ENCODE assay signal across 8 cellular contexts in the genomic region with DNA sequence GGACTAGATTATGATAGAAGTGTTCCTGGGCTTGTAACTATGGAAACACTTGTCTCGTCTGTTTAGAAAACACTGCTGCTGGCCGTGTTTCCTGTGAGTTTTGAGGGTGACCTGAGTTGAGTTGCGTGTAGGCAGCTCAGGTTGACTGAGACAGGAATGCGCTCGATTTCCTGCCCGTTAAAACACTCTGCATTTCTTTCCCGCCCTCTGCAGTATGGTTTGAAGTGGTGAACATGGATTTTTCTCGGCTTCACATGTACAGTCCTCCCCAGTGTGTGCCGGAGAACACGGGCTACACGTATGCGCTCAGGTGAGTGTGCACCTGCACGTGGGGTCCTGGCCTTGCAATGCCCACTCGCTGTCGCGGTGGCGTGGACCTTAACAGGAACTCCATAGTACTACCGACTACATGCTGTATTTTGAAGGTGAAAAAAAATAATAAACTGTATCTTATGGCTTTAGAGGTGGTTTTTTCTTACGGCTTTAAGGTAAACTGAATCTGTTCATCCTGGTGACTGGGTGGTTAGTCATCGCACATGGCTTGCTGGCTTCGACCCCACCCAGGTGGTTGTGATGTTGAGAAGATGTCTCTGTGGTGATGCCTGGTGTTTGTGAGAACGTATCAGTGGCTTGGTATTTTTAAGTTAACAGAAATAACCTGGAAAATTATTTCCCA. TPM values are rescaled to one million over a fixed set of nuclear protein-coding genes. Genes with fewer than 3 reads are reported as not detected.
A peak's percentile ranks its signal among the peaks of the same experiment; 100 is the strongest.
DNase-seq lines count a peak whose midpoint lies in the region; ATAC-seq and TF ChIP-seq lines count a peak whose summit lies in the region.

A gene with protein sequence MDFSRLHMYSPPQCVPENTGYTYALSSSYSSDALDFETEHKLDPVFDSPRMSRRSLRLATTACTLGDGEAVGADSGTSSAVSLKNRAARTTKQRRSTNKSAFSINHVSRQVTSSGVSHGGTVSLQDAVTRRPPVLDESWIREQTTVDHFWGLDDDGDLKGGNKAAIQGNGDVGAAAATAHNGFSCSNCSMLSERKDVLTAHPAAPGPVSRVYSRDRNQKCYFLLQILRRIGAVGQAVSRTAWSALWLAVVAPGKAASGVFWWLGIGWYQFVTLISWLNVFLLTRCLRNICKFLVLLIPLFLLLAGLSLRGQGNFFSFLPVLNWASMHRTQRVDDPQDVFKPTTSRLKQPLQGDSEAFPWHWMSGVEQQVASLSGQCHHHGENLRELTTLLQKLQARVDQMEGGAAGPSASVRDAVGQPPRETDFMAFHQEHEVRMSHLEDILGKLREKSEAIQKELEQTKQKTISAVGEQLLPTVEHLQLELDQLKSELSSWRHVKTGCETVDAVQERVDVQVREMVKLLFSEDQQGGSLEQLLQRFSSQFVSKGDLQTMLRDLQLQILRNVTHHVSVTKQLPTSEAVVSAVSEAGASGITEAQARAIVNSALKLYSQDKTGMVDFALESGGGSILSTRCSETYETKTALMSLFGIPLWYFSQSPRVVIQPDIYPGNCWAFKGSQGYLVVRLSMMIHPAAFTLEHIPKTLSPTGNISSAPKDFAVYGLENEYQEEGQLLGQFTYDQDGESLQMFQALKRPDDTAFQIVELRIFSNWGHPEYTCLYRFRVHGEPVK (plus strand): TSS at position 185 of the 676 bp plus-strand sequence. CDS start 49 bp downstream, at position 234.

- no peaks in the 10 kb centered on the region for H3K9me3 Mint-ChIP-seq in activated naive CD8-positive, alpha-beta T cell treated with anti-CD3 and anti-CD28 coated beads, Interleukin-2, amount 50 U/mL, for 24 hours

- H3K27me3 ChIP-seq in RWPE2 (ENCODE audit: insufficient read depth, poor library complexity, severe bottlenecking) (no peaks in the 10 kb centered on the region), right cardiac atrium (ENCODE audit: control insufficient read depth, insufficient read depth) (no peaks in the 10 kb centered on the region), spleen (replicated peaks in 1 of 7) (no peaks in the 10 kb centered on the region)

- H3K36me3 ChIP-seq in RWPE2 (ENCODE audit: low read depth), result peaks cover 31% of the 10 kb centered on the region
- peaks cover 0 to 27% (median 3%) of the 10 kb centered on the region in 6 donors for H3K36me3 ChIP-seq in spleen

- H3K27me3 Mint-ChIP-seq in activated naive CD8-positive, alpha-beta T cell treated with anti-CD3 and anti-CD28 coated beads, Interleukin-2, amount 50 U/mL, for 24 hours, result no peaks in the 10 kb centered on the region

- WGBS in right cardiac atrium, result 61% methylated on average over 22 of the region's 22 CpGs
- 46 to 73% (median 53%) methylated on average over 20 to 22 of the region's 22 CpGs for WGBS in spleen, 5 donors

- intact Hi-C loops in right cardiac atrium (cut with DNase I), result no loop called here
- intact Hi-C loops in spleen (cut with DNase I; ENCODE audit: low total_unique reads), result loop anchor here (10.0 kb wide), 1 partner anchor 48 kb away; no protein-coding TSS in a partner anchor

- H3K4me1 Mint-ChIP-seq in activated naive CD8-positive, alpha-beta T cell treated with anti-CD3 and anti-CD28 coated beads, Interleukin-2, amount 50 U/mL, for 24 hours, result peaks cover 60% of the 10 kb centered on the region

- ATAC-seq in HG02571 (IDR thresholded peaks at IDR 0.05; ENCODE audit: unreplicated experiment) (peak; percentile 38), RWPE2 (ENCODE audit: low read depth) (peak; percentile 71), right cardiac atrium (peak; percentile 3 to 51)
- peak; percentile 87 for ATAC-seq in activated naive CD8-positive, alpha-beta T cell treated with anti-CD3 and anti-CD28 coated beads, Interleukin-2, amount 50 U/mL, for 24 hours

- peak within 1 kb of the TSS; percentile 98 for H3K27ac Mint-ChIP-seq in activated naive CD8-positive, alpha-beta T cell treated with anti-CD3 and anti-CD28 coated beads, Interleukin-2, amount 50 U/mL, for 24 hours

- no peak for TF ChIP-seq POLR2A in spleen (IDR thresholded peaks at IDR 0.05)

- peak within 1 kb of the TSS; percentile 75 for H3K4me3 Mint-ChIP-seq in activated naive CD8-positive, alpha-beta T cell treated with anti-CD3 and anti-CD28 coated beads, Interleukin-2, amount 50 U/mL, for 24 hours

- TF ChIP-seq CTCF in RWPE2 (IDR thresholded peaks at IDR 0.05; ENCODE audit: poor library complexity, severe bottlenecking) (no peak), spleen (IDR thresholded peaks at IDR 0.05 in 8 of 11, conservative IDR thresholded peaks at IDR 0.05 in 3 of 11) (no peak)

- DNase-seq in EH (ENCODE audit: low read depth) (peak; percentile 77), RWPE2 (ENCODE audit: low spot score) (peak; percentile 94), right cardiac atrium (no peak), spleen (peak; percentile 68), MV-4-11 (lab: John Stamatoyannopoulos, UW) (no peak), inferior parietal cortex (ENCODE audit: extremely low spot score) (no peak)
- peak; percentile 63 for DNase-seq in activated naive CD8-positive, alpha-beta T cell treated with anti-CD3 and anti-CD28 coated beads, Interleukin-2, amount 50 U/mL, for 24 hours

- peak within 1 kb of the TSS; percentile 98 for H3K27ac ChIP-seq in RWPE2 (ENCODE audit: poor library complexity, severe bottlenecking)
- H3K27ac ChIP-seq in right cardiac atrium (ENCODE audit: low read length), result peak within 1 kb of the TSS; percentile 73
- H3K27ac ChIP-seq in spleen, result peak within 1 kb of the TSS; percentile 23 to 82 (median 74)

- H3K4me3 ChIP-seq in RWPE2 (ENCODE audit: severe bottlenecking) (peak within 1 kb of the TSS; percentile 9), right cardiac atrium (ENCODE audit: low read length) (peak within 1 kb of the TSS; percentile 1), spleen (peak within 1 kb of the TSS in 2 of 8 donors; percentile 4 to 35)

- H3K9me3 ChIP-seq in RWPE2 (ENCODE audit: severe bottlenecking) (no peaks in the 10 kb centered on the region), right cardiac atrium (ENCODE audit: control insufficient read depth, low read length) (no peaks in the 10 kb centered on the region), spleen (no peaks in the 10 kb centered on the region)

- peaks cover 12% of the 10 kb centered on the region for H3K36me3 Mint-ChIP-seq in activated naive CD8-positive, alpha-beta T cell treated with anti-CD3 and anti-CD28 coated beads, Interleukin-2, amount 50 U/mL, for 24 hours (ENCODE audit: low read depth)

- H3K4me1 ChIP-seq in RWPE2 (ENCODE audit: insufficient read depth, poor library complexity, severe bottlenecking) (peaks cover 59% of the 10 kb centered on the region), right cardiac atrium (ENCODE audit: control insufficient read depth, insufficient read depth, low read length) (peaks cover 23% of the 10 kb centered on the region), spleen (peaks cover 21 to 86% (median 57%) of the 10 kb centered on the region in 6 donors)

RNA-seq across cellular contexts. Expression of the gene that starts here (rescaled TPM):
- total RNA-seq in right cardiac atrium (100 to 1,000 TPM; 139 to 163 (median 147) TPM), spleen (100 to 1,000 TPM; 103 to 181 (median 154) TPM)
- polyA plus RNA-seq in right cardiac atrium (86.9 TPM), spleen (10 to 100 TPM; 33.2 to 59.5 (median 54.9) TPM)

Comparison
In these comparisons a context has a peak if more than half of its experiments do, and no peak if none do; other contexts are left out.
1. DNase-seq: peak in EH (single experiment), RWPE2 (single experiment), activated naive CD8-positive, alpha-beta T cell treated with anti-CD3 and anti-CD28 coated beads, Interleukin-2, amount 50 U/mL, for 24 hours (single experiment) and spleen (single experiment); none in right cardiac atrium (0 of 3), MV-4-11 (single experiment) and inferior parietal cortex (single experiment).
2. ATAC-seq: peak in every context shown above with its lines; median percentile 87 in activated naive CD8-positive, alpha-beta T cell treated with anti-CD3 and anti-CD28 coated beads, Interleukin-2, amount 50 U/mL, for 24 hours; 71 in RWPE2; 38 in HG02571; 27 in right cardiac atrium.
3. Peak in every context shown above with its lines, with median percentiles within 50 percentile points of each other: H3K27ac ChIP-seq.